Comparison of ENCODE assay signal across 13 cellular contexts in genomic region chr6:56393615-56394612, GRCh38.
"Had no signal": no experiment of that assay in that cellular context is flagged by ENCODE, and none has a peak within 500 bp of the region (broad histone marks: within the 10 kb centered on the region; RNA-seq: fewer than 3 reads in every experiment).

No MANE protein-coding gene starts in this region.

- H3K4me1 ChIP-seq: tibial nerve had no signal

- H3K27me3 ChIP-seq: cardiac muscle cell, heart left ventricle, tibial nerve had no signal

- H3K4me3 ChIP-seq: cardiac muscle cell, heart left ventricle, skin epidermis, tibial nerve had no signal

- ATAC-seq: activated T-cell treated with anti-CD3 and anti-CD28 coated beads, Interleukin-2, amount 50 U/mL, for 72 hours; heart left ventricle; left ventricle myocardium superior had no signal

- DNase-seq: activated CD4-positive, alpha-beta memory T cell treated with anti-CD3 and anti-CD28 coated beads, Interleukin-2, amount 10 ng/mL, durations not matched to agents 7 days and 5 days; activated CD8-positive, alpha-beta memory T cell treated with anti-CD3 and anti-CD28 coated beads, Interleukin-2, amount 50 U/mL, for 4 hours; activated T-cell treated with anti-CD3 and anti-CD28 coated beads, Interleukin-2, amount 50 U/mL, for 72 hours; heart left ventricle; left ventricle myocardium superior had no signal

- H3K9me3 Mint-ChIP-seq: activated CD4-positive, alpha-beta memory T cell treated with anti-CD3 and anti-CD28 coated beads, Interleukin-2, amount 10 ng/mL, durations not matched to agents 7 days and 5 days; activated T-cell treated with anti-CD3 and anti-CD28 coated beads, Interleukin-2, amount 50 U/mL, for 72 hours had no signal

- H3K4me3 Mint-ChIP-seq: activated CD4-positive, alpha-beta memory T cell treated with anti-CD3 and anti-CD28 coated beads, Interleukin-2, amount 10 ng/mL, durations not matched to agents 7 days and 5 days; activated T-cell treated with anti-CD3 and anti-CD28 coated beads, Interleukin-2, amount 50 U/mL, for 72 hours had no signal

- H3K27ac ChIP-seq: cardiac muscle cell, heart left ventricle, skin epidermis, tibial nerve had no signal

- H3K27ac Mint-ChIP-seq: activated CD4-positive, alpha-beta memory T cell treated with anti-CD3 and anti-CD28 coated beads, Interleukin-2, amount 10 ng/mL, durations not matched to agents 7 days and 5 days; activated T-cell treated with anti-CD3 and anti-CD28 coated beads, Interleukin-2, amount 50 U/mL, for 72 hours had no signal

- FAIRE-seq: astrocyte, colon, endothelial cell of umbilical vein, frontal cortex, keratinocyte had no signal

- H3K4me1 Mint-ChIP-seq: activated CD4-positive, alpha-beta memory T cell treated with anti-CD3 and anti-CD28 coated beads, Interleukin-2, amount 10 ng/mL, durations not matched to agents 7 days and 5 days had no signal

- H3K36me3 ChIP-seq: cardiac muscle cell, heart left ventricle, tibial nerve had no signal

- H3K27me3 Mint-ChIP-seq: activated CD4-positive, alpha-beta memory T cell treated with anti-CD3 and anti-CD28 coated beads, Interleukin-2, amount 10 ng/mL, durations not matched to agents 7 days and 5 days had no signal
